In genomic region chr13:23443878-23444277, GRCh38 we compare ENCODE assay signal across 20 cellular contexts.
"Had no signal": no experiment of that assay in that cellular context is flagged by ENCODE, and none has a peak within 500 bp of the region (broad histone marks: within the 10 kb centered on the region; RNA-seq: fewer than 3 reads in every experiment).

No MANE protein-coding gene starts in this region.

- H3K27me3 ChIP-seq: body of pancreas, thyroid gland had no signal

- H3K4me1 Mint-ChIP-seq: activated CD4-positive, alpha-beta T cell treated with anti-CD3 and anti-CD28 coated beads for 36 hours; naive thymus-derived CD4-positive, alpha-beta T cell had no signal

- H3K27ac ChIP-seq: body of pancreas, coronary artery, thyroid gland had no signal

- H3K4me1 ChIP-seq: body of pancreas, thyroid gland had no signal

- H3K36me3 Mint-ChIP-seq: activated naive CD8-positive, alpha-beta T cell; stimulated activated naive B cell treated with anti-CD40 and anti-IgM and Interleukin-4, amounts not matched to agents 10 μg/mL and 1 μg/mL and 100 μg/mL, for 72 hours had no signal

- DNase-seq: activated CD4-positive, alpha-beta T cell treated with anti-CD3 and anti-CD28 coated beads for 36 hours; activated CD8-positive, alpha-beta memory T cell treated with anti-CD3 and anti-CD28 coated beads, Interleukin-2, amount 50 U/mL, for 4 hours; activated CD8-positive, alpha-beta T cell treated with anti-CD3 and anti-CD28 coated beads, Interleukin-2, amount 10 ng/mL, durations not matched to agents 7 days and 5 days; activated effector memory CD4-positive, alpha-beta T cell treated with anti-CD3 and anti-CD28 coated beads, Interleukin-2, amount 50 U/mL, for 16 hours; activated T-cell treated with anti-CD3 and anti-CD28 coated beads, Interleukin-2, amount 50 U/mL, for 48 hours; amniotic stem cell; body of pancreas; caudate nucleus; islet precursor cell; mammary epithelial cell; naive thymus-derived CD4-positive, alpha-beta T cell; posterior cingulate gyrus; stimulated activated CD4-positive, alpha-beta T cell treated with anti-CD3 and anti-CD28 coated beads, Interleukin-15, amount 100 ng/mL, for 24 hours; stimulated activated CD4-positive, alpha-beta T cell treated with anti-CD3 and anti-CD28 coated beads, Interleukin-4, amount 100 ng/mL, for 1 hour; stimulated activated naive B cell treated with anti-CD40 and anti-IgM and Interleukin-4, amounts not matched to agents 10 μg/mL and 1 μg/mL and 100 μg/mL, for 72 hours; thyroid gland had no signal

- H3K9me3 ChIP-seq: body of pancreas, thyroid gland had no signal

- H3K4me3 Mint-ChIP-seq: activated CD4-positive, alpha-beta T cell treated with anti-CD3 and anti-CD28 coated beads for 36 hours; activated CD8-positive, alpha-beta T cell treated with anti-CD3 and anti-CD28 coated beads, Interleukin-2, amount 10 ng/mL, durations not matched to agents 7 days and 5 days; activated naive CD8-positive, alpha-beta T cell; naive thymus-derived CD4-positive, alpha-beta T cell; stimulated activated naive B cell treated with anti-CD40 and anti-IgM and Interleukin-4, amounts not matched to agents 10 μg/mL and 1 μg/mL and 100 μg/mL, for 72 hours had no signal

- H3K36me3 ChIP-seq: thyroid gland had no signal

- ATAC-seq: activated CD4-positive, alpha-beta T cell treated with anti-CD3 and anti-CD28 coated beads for 36 hours; activated CD8-positive, alpha-beta T cell treated with anti-CD3 and anti-CD28 coated beads, Interleukin-2, amount 10 ng/mL, durations not matched to agents 7 days and 5 days; body of pancreas; esophagus mucosa; left lobe of liver; naive thymus-derived CD4-positive, alpha-beta T cell; stimulated activated naive B cell treated with anti-CD40 and anti-IgM and Interleukin-4, amounts not matched to agents 10 μg/mL and 1 μg/mL and 100 μg/mL, for 72 hours had no signal

- H3K4me3 ChIP-seq: body of pancreas, coronary artery, thyroid gland had no signal

- H3K27ac Mint-ChIP-seq: activated CD4-positive, alpha-beta T cell treated with anti-CD3 and anti-CD28 coated beads for 36 hours; activated CD8-positive, alpha-beta T cell treated with anti-CD3 and anti-CD28 coated beads, Interleukin-2, amount 10 ng/mL, durations not matched to agents 7 days and 5 days; activated naive CD8-positive, alpha-beta T cell; naive thymus-derived CD4-positive, alpha-beta T cell; stimulated activated naive B cell treated with anti-CD40 and anti-IgM and Interleukin-4, amounts not matched to agents 10 μg/mL and 1 μg/mL and 100 μg/mL, for 72 hours had no signal

- H3K27me3 Mint-ChIP-seq: activated CD4-positive, alpha-beta T cell treated with anti-CD3 and anti-CD28 coated beads for 36 hours; activated naive CD8-positive, alpha-beta T cell; naive thymus-derived CD4-positive, alpha-beta T cell; stimulated activated naive B cell treated with anti-CD40 and anti-IgM and Interleukin-4, amounts not matched to agents 10 μg/mL and 1 μg/mL and 100 μg/mL, for 72 hours had no signal
